In genomic region chr11:78961938-78962701, GRCh38 we compare ENCODE assay signal across 9 cellular contexts.
DNase-seq lines count a peak whose midpoint lies in the region; ATAC-seq and TF ChIP-seq lines count a peak whose summit lies in the region.
"Had no signal": no experiment of that assay in that cellular context is flagged by ENCODE, and none has a peak within 500 bp of the region (broad histone marks: within the 10 kb centered on the region; RNA-seq: fewer than 3 reads in every experiment).

No MANE protein-coding gene starts in this region.

- H3K36me3 ChIP-seq in PC-3 (ENCODE audit: low read depth, low read length) (no peaks in the 10 kb centered on the region), testis (ENCODE audit: low read depth, missing control alignments) (no peaks in the 10 kb centered on the region)

- no peaks in the 10 kb centered on the region for H3K27me3 ChIP-seq in PC-3 (ENCODE audit: low read length)
- no peaks in the 10 kb centered on the region for H3K27me3 ChIP-seq in testis

- CTCF ChIA-PET in PC-3 (lab: Charles Lee), result interaction anchor here (0.6 to 2.9 kb wide), 7 partner anchors 9 to 316 kb away, joined by 3 to 74 read pairs (median 7); no protein-coding TSS in a partner anchor

- no TSS peak for BruUV-seq in PC-3 (replicated peaks; lab: Mats Ljungman, UMichigan)

- peaks cover 7% of the 10 kb centered on the region for H3F3A ChIP-seq in PC-3 (ENCODE audit: low read length, unreplicated experiment)

- no peaks in the 10 kb centered on the region for H3K9me2 ChIP-seq in PC-3 (replicated peaks; ENCODE audit: low read length)

- H3K9me3 ChIP-seq in PC-3 (ENCODE audit: low read length) (no peaks in the 10 kb centered on the region), testis (no peaks in the 10 kb centered on the region)

- no peak for TF ChIP-seq POLR2A in testis (IDR thresholded peaks at IDR 0.05)

- H3K4me2 ChIP-seq in PC-3 (ENCODE audit: low read length), result peak overlapping the region; percentile 77

- H4K20me1 ChIP-seq in PC-3 (ENCODE audit: low read length), result no peaks in the 10 kb centered on the region

- H2AFZ ChIP-seq in PC-3 (ENCODE audit: low read length), result peak overlapping the region; percentile 49

- H3K4me1 ChIP-seq in PC-3 (ENCODE audit: insufficient read depth, low read length) (peaks cover 56% of the 10 kb centered on the region), testis (no peaks in the 10 kb centered on the region)

- DNase-seq in activated CD4-positive, alpha-beta T cell treated with anti-CD3 and anti-CD28 coated beads for 48 hours, result peak; percentile 6
- no peak for DNase-seq in activated CD4-positive, alpha-beta T cell treated with anti-CD3 and anti-CD28 coated beads, Interleukin-2, amount 50 U/mL, for 4 hours
- peak; percentile 74 for DNase-seq in PC-3
- peak; percentile 30 to 40 for DNase-seq in hippocampal formation (lab: John Stamatoyannopoulos, UW)
- DNase-seq in testis, result peak; percentile 71
- DNase-seq in GM19238 (ENCODE audit: insufficient read length, low spot score), result no peak
- DNase-seq in OCI-M2 (lab: John Stamatoyannopoulos, UW; ENCODE audit: unreplicated experiment), result no peak

- H3K27ac ChIP-seq in PC-3 (ENCODE audit: low read length), result peak overlapping the region; percentile 94
- H3K27ac ChIP-seq in testis, result no peak overlapping the region
- H3K27ac ChIP-seq: skin epidermis had no signal

- POLR2A ChIA-PET in PC-3 (lab: Charles Lee; ENCODE audit: unreplicated experiment), result interaction anchor here (1.9 kb wide), 1 partner anchor 165 kb away, joined by 8 read pairs; no protein-coding TSS in a partner anchor

- intact Hi-C loops in PC-3 (cut with micrococcal nuclease) (loop anchor here (1.0 to 10.0 kb wide), 10 partner anchors 55 to 316 kb away; no protein-coding TSS in a partner anchor), testis (cut with DNase I; ENCODE audit: low total_unique reads) (no loop called here)

- peak overlapping the region; percentile 63 for H3K9ac ChIP-seq in PC-3 (ENCODE audit: low read length)

- peak overlapping the region; percentile 68 for H3K4me3 ChIP-seq in PC-3 (ENCODE audit: low read length)
- H3K4me3 ChIP-seq in testis, result peak overlapping the region; percentile 5 to 30
- H3K4me3 ChIP-seq: skin epidermis had no signal

- peaks cover 30% of the 10 kb centered on the region for H3K79me2 ChIP-seq in PC-3 (ENCODE audit: low read length)

- peak; percentile 36 for ATAC-seq in PC-3
- ATAC-seq in HG03442 (IDR thresholded peaks at IDR 0.05; ENCODE audit: unreplicated experiment), result no peak

- 20 to 31% methylated on average over 36 of the region's 36 CpGs for WGBS in testis, 2 donors

- TF ChIP-seq CTCF in PC-3 (conservative IDR thresholded peaks at IDR 0.05; ENCODE audit: low read depth, low read length), result no peak
- no peak for TF ChIP-seq CTCF in testis (IDR thresholded peaks at IDR 0.05)

Comparison
In these comparisons a context has a peak if more than half of its experiments do, and no peak if none do; other contexts are left out.
1. DNase-seq: peak in activated CD4-positive, alpha-beta T cell treated with anti-CD3 and anti-CD28 coated beads for 48 hours (single experiment), PC-3 (single experiment), hippocampal formation (2 of 2) and testis (single experiment); none in activated CD4-positive, alpha-beta T cell treated with anti-CD3 and anti-CD28 coated beads, Interleukin-2, amount 50 U/mL, for 4 hours (0 of 2), GM19238 (single experiment) and OCI-M2 (single experiment).